ENCODE assay signal across 34 cellular contexts in the genomic region with DNA sequence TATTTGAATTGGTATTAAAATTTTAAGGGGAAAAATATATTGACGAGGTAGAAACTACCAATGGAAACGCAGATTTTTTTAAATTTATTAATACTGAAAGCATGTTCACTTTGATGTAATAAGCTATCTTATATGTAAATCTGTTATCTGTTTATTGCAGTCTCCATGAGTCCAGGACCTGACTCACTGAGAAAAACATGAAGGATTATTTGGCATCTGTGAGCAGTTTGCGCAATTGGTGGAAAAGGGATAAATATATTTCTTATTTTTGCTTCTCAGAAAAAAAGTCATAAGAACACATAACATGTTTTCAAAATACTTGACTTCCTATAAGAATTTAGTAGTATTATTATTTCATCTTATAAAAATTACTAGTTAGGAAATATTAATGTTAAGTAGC.
"Had no signal": no experiment of that assay in that cellular context is flagged by ENCODE, and none has a peak within 500 bp of the region (broad histone marks: within the 10 kb centered on the region; RNA-seq: fewer than 3 reads in every experiment).

No MANE protein-coding gene starts in this region.

- H3K27ac ChIP-seq: adrenal gland, ascending aorta, body of pancreas, brain microvascular endothelial cell, breast epithelium, cardiac muscle cell had no signal

- H3K4me1 ChIP-seq: adrenal gland, ascending aorta, body of pancreas, breast epithelium had no signal

- FAIRE-seq: astrocyte, bronchial epithelial cell had no signal

- H3K27me3 ChIP-seq: adrenal gland, ascending aorta, body of pancreas, brain microvascular endothelial cell, breast epithelium, cardiac muscle cell had no signal

- H3K36me3 ChIP-seq: adrenal gland, ascending aorta, brain microvascular endothelial cell, breast epithelium, cardiac muscle cell had no signal

- DNase-seq: activated effector memory CD4-positive, alpha-beta T cell treated with anti-CD3 and anti-CD28 coated beads, Interleukin-2, amount 50 U/mL, for 16 hours; activated effector memory CD4-positive, alpha-beta T cell treated with Interleukin-2 at 50 U/mL for 16 hours; activated gamma-delta T cell; activated gamma-delta T cell treated with Interleukin-2 at 50 U/mL for 16 hours; activated naive CD4-positive, alpha-beta T cell; activated naive CD4-positive, alpha-beta T cell treated with anti-CD3 and anti-CD28 coated beads for 36 hours; activated naive CD4-positive, alpha-beta T cell treated with anti-CD3 and anti-CD28 coated beads, Interleukin-2, amount 10 ng/mL, durations not matched to agents 7 days and 5 days; activated naive CD4-positive, alpha-beta T cell treated with anti-CD3 and anti-CD28 coated beads, Interleukin-2, amount 50 U/mL, for 16 hours; activated naive CD4-positive, alpha-beta T cell treated with Interleukin-2 at 50 U/mL for 16 hours; activated naive CD8-positive, alpha-beta T cell treated with anti-CD3 and anti-CD28 coated beads for 36 hours; activated naive CD8-positive, alpha-beta T cell treated with anti-CD3 and anti-CD28 coated beads, Interleukin-2, amount 10 ng/mL, durations not matched to agents 7 days and 5 days; activated naive CD8-positive, alpha-beta T cell treated with anti-CD3 and anti-CD28 coated beads, Interleukin-2, amount 50 U/mL, for 24 hours; activated T-cell treated with anti-CD3 and anti-CD28 coated beads, Interleukin-2, amount 50 U/mL, for 1 hour; activated T-cell treated with anti-CD3 and anti-CD28 coated beads, Interleukin-2, amount 50 U/mL, for 24 hours; activated T-cell treated with anti-CD3 and anti-CD28 coated beads, Interleukin-2, amount 50 U/mL, for 4 hours; activated T-cell treated with anti-CD3 and anti-CD28 coated beads, Interleukin-2, amount 50 U/mL, for 48 hours; activated T-cell treated with anti-CD3 and anti-CD28 coated beads, Interleukin-2, amount 50 U/mL, for 72 hours; adrenal gland; amniotic stem cell; amygdala; anterior cingulate cortex; aorta; body of pancreas; brain microvascular endothelial cell; caudate nucleus; central memory CD4-positive, alpha-beta T cell; cerebellar nuclear complex had no signal

- ATAC-seq: activated naive CD4-positive, alpha-beta T cell treated with anti-CD3 and anti-CD28 coated beads, Interleukin-2, amount 50 U/mL, for 72 hours; activated naive CD8-positive, alpha-beta T cell treated with anti-CD3 and anti-CD28 coated beads, Interleukin-2, amount 50 U/mL, for 24 hours; activated T-cell treated with anti-CD3 and anti-CD28 coated beads, Interleukin-2, amount 50 U/mL, for 4 hours; activated T-cell treated with anti-CD3 and anti-CD28 coated beads, Interleukin-2, amount 50 U/mL, for 72 hours; activated T-helper 17 cell treated with anti-CD3 and anti-CD28 coated beads, Interleukin-2, amount 50 U/mL, for 72 hours; body of pancreas had no signal

- H3K4me3 ChIP-seq: adrenal gland, ascending aorta, body of pancreas, breast epithelium, cardiac muscle cell had no signal

- H3K9me3 ChIP-seq: adrenal gland, ascending aorta, body of pancreas, breast epithelium had no signal
